In the genomic region with DNA sequence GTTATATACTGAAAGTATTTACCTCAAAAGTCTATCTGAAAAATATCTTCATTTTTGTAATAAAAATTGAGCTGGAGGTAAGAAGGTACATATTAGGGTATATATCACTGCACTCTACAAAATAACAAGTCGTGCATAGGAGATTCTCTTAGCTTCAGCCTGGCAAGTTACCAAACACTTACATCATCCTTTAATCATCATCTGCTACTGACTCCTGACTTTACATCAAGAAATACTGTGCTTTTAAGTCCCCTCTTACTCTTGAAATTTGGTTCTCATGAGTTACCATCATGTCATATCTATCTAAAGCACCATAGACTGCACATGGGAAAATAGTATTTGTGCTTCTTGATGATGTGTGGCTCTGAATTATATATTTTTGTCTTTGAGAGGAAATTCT, we compare ENCODE assay signal across 12 cellular contexts. TPM values are rescaled to one million over a fixed set of nuclear protein-coding genes. Genes with fewer than 3 reads are reported as not detected.
DNase-seq lines count a peak whose midpoint lies in the region; ATAC-seq and TF ChIP-seq lines count a peak whose summit lies in the region.
"Had no signal": no experiment of that assay in that cellular context is flagged by ENCODE, and none has a peak within 500 bp of the region (broad histone marks: within the 10 kb centered on the region; RNA-seq: fewer than 3 reads in every experiment).

No MANE protein-coding gene starts in this region.

- CTCF ChIA-PET in MCF 10A (lab: Yijun Ruan, JAX) (interaction anchor here (0.6 to 1.7 kb wide), 2 partner anchors 9 to 274 kb away, joined by 3 to 6 read pairs; no protein-coding TSS in a partner anchor), Calu3 (lab: Charles Lee) (no interaction called here)

- H3K27me3 Mint-ChIP-seq in MCF 10A (ENCODE audit: insufficient read depth, unreplicated experiment) (no peaks in the 10 kb centered on the region), Calu3 (ENCODE audit: unreplicated experiment) (no peaks in the 10 kb centered on the region)
- no peaks in the 10 kb centered on the region for H3K27me3 Mint-ChIP-seq in activated naive CD8-positive, alpha-beta T cell
- no peaks in the 10 kb centered on the region for H3K27me3 Mint-ChIP-seq in activated T-helper 17 cell treated with anti-CD3 and anti-CD28 coated beads, Interleukin-2, amount 50 U/mL, for 72 hours

- H3K27me3 ChIP-seq in breast epithelium (no peaks in the 10 kb centered on the region), heart right ventricle (no peaks in the 10 kb centered on the region), upper lobe of right lung (no peaks in the 10 kb centered on the region)

- WGBS in heart right ventricle, 2 donors = 0 to 7% methylated on average over 1 of the region's 1 CpG

- H3K9me3 Mint-ChIP-seq in MCF 10A (ENCODE audit: unreplicated experiment) (peaks cover 10% of the 10 kb centered on the region), Calu3 (ENCODE audit: low read depth, unreplicated experiment) (peaks cover 5% of the 10 kb centered on the region)
- peaks cover 7% of the 10 kb centered on the region for H3K9me3 Mint-ChIP-seq in activated naive CD8-positive, alpha-beta T cell (ENCODE audit: low read depth)
- H3K9me3 Mint-ChIP-seq in activated T-helper 17 cell treated with anti-CD3 and anti-CD28 coated beads, Interleukin-2, amount 50 U/mL, for 72 hours = no peaks in the 10 kb centered on the region

- H3K4me3 Mint-ChIP-seq in MCF 10A (ENCODE audit: unreplicated experiment) (no peak overlapping the region), Calu3 (ENCODE audit: low read depth, unreplicated experiment) (no peak overlapping the region)
- no peak overlapping the region for H3K4me3 Mint-ChIP-seq in activated naive CD8-positive, alpha-beta T cell
- H3K4me3 Mint-ChIP-seq in activated T-helper 17 cell treated with anti-CD3 and anti-CD28 coated beads, Interleukin-2, amount 50 U/mL, for 72 hours = no peak overlapping the region

- no peak overlapping the region for H3K27ac ChIP-seq in breast epithelium
- peak overlapping the region in 9 of 10 donors; percentile 33 to 84 (median 68) for H3K27ac ChIP-seq in heart right ventricle
- peak overlapping the region; percentile 14 for H3K27ac ChIP-seq in upper lobe of right lung

- ATAC-seq in heart right ventricle (peak in 6 of 8 donors; percentile 37 to 56 (median 54)), upper lobe of right lung (no peak), HG02759 (IDR thresholded peaks at IDR 0.05; ENCODE audit: unreplicated experiment) (no peak)
- ATAC-seq in activated T-helper 17 cell treated with anti-CD3 and anti-CD28 coated beads, Interleukin-2, amount 50 U/mL, for 72 hours (replicated peaks) = no peak

- H3K4me3 ChIP-seq in breast epithelium = no peak overlapping the region
- H3K4me3 ChIP-seq in heart right ventricle = no peak overlapping the region
- H3K4me3 ChIP-seq in upper lobe of right lung = no peak overlapping the region

- intact Hi-C loops in MCF 10A (cut with micrococcal nuclease) (loop anchor here (5.0 kb wide), 1 partner anchor 115 kb away; the partner anchor contains the start of gene MEF2A), breast epithelium (cut with DNase I; ENCODE audit: low total_unique reads) (no loop called here), heart right ventricle (cut with DNase I) (loop anchor here in 1 of 10 donors (5.0 kb wide), 1 partner anchor 90 kb away; no protein-coding TSS in a partner anchor), upper lobe of right lung (cut with DNase I) (no loop called here), Calu3 (cut with micrococcal nuclease; ENCODE audit: unreplicated experiment) (no loop called here)

- H3K36me3 Mint-ChIP-seq in MCF 10A (ENCODE audit: insufficient read depth, unreplicated experiment) (peaks cover 32% of the 10 kb centered on the region), Calu3 (ENCODE audit: insufficient read depth, unreplicated experiment) (no peaks in the 10 kb centered on the region)
- peaks cover 35% of the 10 kb centered on the region for H3K36me3 Mint-ChIP-seq in activated naive CD8-positive, alpha-beta T cell
- peaks cover 41% of the 10 kb centered on the region for H3K36me3 Mint-ChIP-seq in activated T-helper 17 cell treated with anti-CD3 and anti-CD28 coated beads, Interleukin-2, amount 50 U/mL, for 72 hours (ENCODE audit: low read depth)

- H3K4me1 Mint-ChIP-seq in MCF 10A (ENCODE audit: insufficient read depth, unreplicated experiment) (peaks cover 8% of the 10 kb centered on the region), Calu3 (ENCODE audit: low read depth, unreplicated experiment) (no peaks in the 10 kb centered on the region)
- peaks cover 46% of the 10 kb centered on the region for H3K4me1 Mint-ChIP-seq in activated naive CD8-positive, alpha-beta T cell (ENCODE audit: low read depth)
- peaks cover 4% of the 10 kb centered on the region for H3K4me1 Mint-ChIP-seq in activated T-helper 17 cell treated with anti-CD3 and anti-CD28 coated beads, Interleukin-2, amount 50 U/mL, for 72 hours

- H3K27ac Mint-ChIP-seq in MCF 10A (ENCODE audit: low read depth, unreplicated experiment) (no peak overlapping the region), Calu3 (ENCODE audit: unreplicated experiment) (no peak overlapping the region)
- peak overlapping the region; percentile 59 for H3K27ac Mint-ChIP-seq in activated naive CD8-positive, alpha-beta T cell
- H3K27ac Mint-ChIP-seq in activated T-helper 17 cell treated with anti-CD3 and anti-CD28 coated beads, Interleukin-2, amount 50 U/mL, for 72 hours = no peak overlapping the region

- DNase-seq in MCF 10A (ENCODE audit: unreplicated experiment) (peak; percentile 76), breast epithelium (ENCODE audit: low spot score in 2 of 2) (no peak), heart right ventricle (no peak), upper lobe of right lung (no peak), Calu3 (no peak)
- DNase-seq: activated CD4-positive, alpha-beta T cell treated with anti-CD3 and anti-CD28 coated beads, Interleukin-2, amount 50 U/mL, for 1 hour; DMS79; H7; NCI-H1048 had no signal

- POLR2A ChIA-PET in MCF 10A (lab: Yijun Ruan, JAX) = interaction anchor here (0.7 to 1.5 kb wide), 3 partner anchors 9 to 22 kb away, joined by 3 to 5 read pairs (median 4); no protein-coding TSS in a partner anchor

- TF ChIP-seq CTCF in MCF 10A (IDR thresholded peaks at IDR 0.05; ENCODE audit: unreplicated experiment) (no peak), breast epithelium (IDR thresholded peaks at IDR 0.05) (no peak), heart right ventricle (IDR thresholded peaks at IDR 0.05) (no peak), upper lobe of right lung (IDR thresholded peaks at IDR 0.05) (no peak), Calu3 (IDR thresholded peaks at IDR 0.05; ENCODE audit: unreplicated experiment) (no peak)

- H3K36me3 ChIP-seq in breast epithelium = no peaks in the 10 kb centered on the region
- H3K36me3 ChIP-seq in heart right ventricle = peaks cover 0 to 64% (median 18%) of the 10 kb centered on the region in 9 donors
- H3K36me3 ChIP-seq in upper lobe of right lung = peaks cover 36% of the 10 kb centered on the region

- BruUV-seq in MCF 10A (replicated peaks; lab: Mats Ljungman, UMichigan) (no TSS peak), Calu3 (replicated peaks; lab: Mats Ljungman, UMichigan) (no TSS peak)

- H3K9me3 ChIP-seq in breast epithelium (peaks cover 0 to 5% of the 10 kb centered on the region in 2 donors), heart right ventricle (peaks cover 0 to 30% (median 5%) of the 10 kb centered on the region in 11 donors), upper lobe of right lung (peaks cover 8% of the 10 kb centered on the region)

- no peak for TF ChIP-seq POLR2A in breast epithelium (IDR thresholded peaks at IDR 0.05)

- no peaks in the 10 kb centered on the region for H3K4me1 ChIP-seq in breast epithelium
- peaks cover 3 to 41% (median 22%) of the 10 kb centered on the region in 9 donors for H3K4me1 ChIP-seq in heart right ventricle
- no peaks in the 10 kb centered on the region for H3K4me1 ChIP-seq in upper lobe of right lung

RNA-seq across cellular contexts. Expression of gene LYSMD4, which starts 50.8 kb away (rescaled TPM):
- total RNA-seq in MCF 10A (2022) = 5.7 and 9.0 TPM in 2 replicates
- total RNA-seq in breast epithelium = 10 to 100 TPM; 12.1 to 16.0 (median 12.2) TPM
- total RNA-seq in heart right ventricle = 10 to 100 TPM in 8 of 10 donors, 1 to 10 TPM in 2; 7.0 to 13.4 (median 11.9) TPM
- polyA plus RNA-seq in heart right ventricle = 10 to 100 TPM in 1 of 2 donors, 1 to 10 TPM in 1; 6.4 to 16.7 TPM
- 9.1 TPM for total RNA-seq in upper lobe of right lung
- total RNA-seq in activated T-helper 17 cell treated with anti-CD3 and anti-CD28 coated beads, Interleukin-2, amount 50 U/mL, for 72 hours = 1 to 10 TPM; 3.7 to 4.2 TPM
- 6.6 and 8.2 TPM in 2 replicates for total RNA-seq in Calu3 (2022)

Comparison
In these comparisons a context has a peak if more than half of its experiments do, and no peak if none do; other contexts are left out.
1. H3K27ac ChIP-seq: peak in heart right ventricle (9 of 10) and upper lobe of right lung (single experiment); none in breast epithelium (0 of 2).
2. ATAC-seq: peak in heart right ventricle (6 of 8); none in upper lobe of right lung (single experiment), activated T-helper 17 cell treated with anti-CD3 and anti-CD28 coated beads, Interleukin-2, amount 50 U/mL, for 72 hours (single experiment) and HG02759 (single experiment).